9 cellular contexts compared by ENCODE assay signal in the genomic region with DNA sequence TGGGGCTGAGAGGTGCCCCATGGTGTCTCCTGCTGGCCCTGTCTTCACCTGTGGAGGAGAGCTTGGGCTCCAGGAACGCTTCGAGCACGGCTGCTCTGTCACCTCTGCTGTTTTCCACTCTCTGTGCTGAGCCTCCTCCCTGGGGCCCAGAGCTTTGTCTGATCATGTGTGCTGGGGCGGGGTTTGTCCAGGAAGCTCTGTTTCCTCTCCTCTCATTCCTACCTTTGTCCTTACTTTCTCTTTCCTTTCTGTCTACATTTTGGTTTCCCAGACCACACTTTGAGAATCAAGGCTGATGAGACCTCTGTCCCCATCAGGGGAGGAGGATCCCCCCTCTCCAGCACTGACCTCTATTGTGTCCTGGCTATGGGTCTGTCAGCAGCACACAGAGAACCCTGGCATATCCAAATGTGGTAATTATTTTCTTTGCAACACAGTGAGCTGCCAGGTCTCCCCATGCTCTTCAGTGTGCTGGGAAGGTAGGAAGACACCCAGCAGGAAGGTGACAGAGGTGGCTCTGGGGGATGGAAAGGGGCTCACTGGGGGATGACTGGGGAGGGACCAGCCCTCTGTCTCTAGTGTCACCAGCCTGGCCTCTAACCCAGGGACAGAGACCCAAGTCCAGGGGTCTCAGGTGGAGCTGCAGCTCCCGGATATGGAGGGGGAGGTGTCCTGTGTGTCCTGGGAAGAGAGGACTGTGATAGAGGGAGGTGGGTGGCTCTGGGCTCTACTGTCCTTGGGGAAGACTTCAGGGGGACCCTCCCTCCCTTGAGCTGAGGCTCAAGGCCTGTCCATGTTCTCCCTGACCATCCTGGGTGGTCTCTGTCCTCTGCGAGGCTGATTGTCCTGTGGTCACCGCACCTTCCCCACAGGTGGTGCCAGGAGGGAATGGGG. TPM values are rescaled to one million over a fixed set of nuclear protein-coding genes. Genes with fewer than 3 reads are reported as not detected.
DNase-seq lines count a peak whose midpoint lies in the region; ATAC-seq and TF ChIP-seq lines count a peak whose summit lies in the region.
"Had no signal": no experiment of that assay in that cellular context is flagged by ENCODE, and none has a peak within 500 bp of the region (broad histone marks: within the 10 kb centered on the region; RNA-seq: fewer than 3 reads in every experiment).

Gene CEACAM1, minus strand, starts transcription at position 128 of the 894 bp plus-strand sequence. Its CDS starts 107 bp downstream, at position 21.

- H3K36me3 ChIP-seq in iPS-15b (ENCODE audit: control insufficient read depth, insufficient read depth, low read length) (no peaks in the 10 kb centered on the region), ovary (no peaks in the 10 kb centered on the region)

- H3K9me3 ChIP-seq in iPS-15b (ENCODE audit: control insufficient read depth, insufficient read depth, low read length) = no peaks in the 10 kb centered on the region
- no peaks in the 10 kb centered on the region for H3K9me3 ChIP-seq in ovary

- H3K4me1 ChIP-seq in iPS-15b (ENCODE audit: control insufficient read depth, insufficient read depth, low read length) (peaks cover 13% of the 10 kb centered on the region), ovary (ENCODE audit: insufficient read depth) (no peaks in the 10 kb centered on the region)

- ATAC-seq in activated T-cell treated with anti-CD3 and anti-CD28 coated beads, Interleukin-2, amount 50 U/mL, for 72 hours (replicated peaks in 1 of 2) = peak; percentile 69 to 80

- peak within 1 kb of the TSS; percentile 80 for H3K27ac Mint-ChIP-seq in activated T-cell treated with anti-CD3 and anti-CD28 coated beads, Interleukin-2, amount 50 U/mL, for 72 hours

- H3K9me3 Mint-ChIP-seq in activated T-cell treated with anti-CD3 and anti-CD28 coated beads, Interleukin-2, amount 50 U/mL, for 72 hours = no peaks in the 10 kb centered on the region

- peak within 1 kb of the TSS; percentile 20 for H3K9ac ChIP-seq in iPS-15b (ENCODE audit: low read depth, low read length)

- H3K27me3 Mint-ChIP-seq in activated T-cell treated with anti-CD3 and anti-CD28 coated beads, Interleukin-2, amount 50 U/mL, for 72 hours (ENCODE audit: low read depth) = no peaks in the 10 kb centered on the region

- H3K4me3 Mint-ChIP-seq in activated T-cell treated with anti-CD3 and anti-CD28 coated beads, Interleukin-2, amount 50 U/mL, for 72 hours = peak within 1 kb of the TSS; percentile 79 to 81

- no peak within 1 kb of the TSS for H3K27ac ChIP-seq in ovary

- H3K27me3 ChIP-seq in iPS-15b (ENCODE audit: control insufficient read depth, insufficient read depth, low read length) (no peaks in the 10 kb centered on the region), ovary (no peaks in the 10 kb centered on the region)

- TF ChIP-seq EP300 in ovary (IDR thresholded peaks at IDR 0.05) = no peak

- intact Hi-C loops in ovary (cut with DNase I) = no loop called here

- DNase-seq in GM03348 (ENCODE audit: low spot score) (peak; percentile 30), NCI-H2107 (lab: John Stamatoyannopoulos, UW) (peak; percentile 46), NCI-H446 treated with DMSO at 0.1 percent for 48 hours (lab: John Stamatoyannopoulos, UW) (no peak), ovary (no peak), SK-N-DZ (ENCODE audit: low spot score) (no peak)
- DNase-seq in activated T-cell treated with anti-CD3 and anti-CD28 coated beads, Interleukin-2, amount 50 U/mL, for 72 hours = peak; percentile 39 to 59
- DNase-seq in stimulated activated CD4-positive, alpha-beta T cell treated with anti-CD3 and anti-CD28 coated beads, TNF-alpha, amount 100 ng/mL, for 1 hour (ENCODE audit: low read depth in 3 of 3, low spot score in 1 of 3) = peak in 2 of 3 donors; percentile 9 to 12

- TF ChIP-seq CTCF in ovary (IDR thresholded peaks at IDR 0.05) = no peak

- H3K4me3 ChIP-seq in iPS-15b (ENCODE audit: low read depth, low read length) (no peak within 1 kb of the TSS), ovary (no peak within 1 kb of the TSS)

- H3K36me3 Mint-ChIP-seq in activated T-cell treated with anti-CD3 and anti-CD28 coated beads, Interleukin-2, amount 50 U/mL, for 72 hours (ENCODE audit: insufficient read depth in 2 of 2) = no peaks in the 10 kb centered on the region

- peaks cover 34% of the 10 kb centered on the region for H3K4me1 Mint-ChIP-seq in activated T-cell treated with anti-CD3 and anti-CD28 coated beads, Interleukin-2, amount 50 U/mL, for 72 hours (ENCODE audit: low read depth)

- no peak for TF ChIP-seq POLR2A in ovary (IDR thresholded peaks at IDR 0.05)

- 67 to 75% (median 70%) methylated on average over 7 of the region's 7 CpGs for WGBS in ovary, 3 donors

RNA-seq across cellular contexts. Expression of gene CEACAM1, which starts in this region (rescaled TPM):
- total RNA-seq in activated T-cell treated with anti-CD3 and anti-CD28 coated beads, Interleukin-2, amount 50 U/mL, for 72 hours = 1 to 10 TPM; 4.0 to 8.2 TPM
- 1 to 10 TPM in 6 of 7 donors, under 1 TPM in 1; 0.92 to 3.8 (median 2.8) TPM for total RNA-seq in ovary
- 1 to 10 TPM; 1.4 to 7.3 TPM for polyA plus RNA-seq in ovary
- polyA plus RNA-seq in SK-N-DZ (2014; cell fraction: cytosol; rRNA removed) = not detected in 2 replicates
- not detected in 2 replicates for polyA plus RNA-seq in SK-N-DZ (2014; cell fraction: nucleus; rRNA removed)
- total RNA-seq: HT1080 had no signal

Comparison
In these comparisons a context has a peak if more than half of its experiments do, and no peak if none do; other contexts are left out.
1. DNase-seq: peak in GM03348 (single experiment), NCI-H2107 (single experiment), activated T-cell treated with anti-CD3 and anti-CD28 coated beads, Interleukin-2, amount 50 U/mL, for 72 hours (2 of 2) and stimulated activated CD4-positive, alpha-beta T cell treated with anti-CD3 and anti-CD28 coated beads, TNF-alpha, amount 100 ng/mL, for 1 hour (2 of 3); none in NCI-H446 treated with DMSO at 0.1 percent for 48 hours (single experiment), ovary (0 of 5) and SK-N-DZ (single experiment).